Comparison of ENCODE assay signal across 7 cellular contexts in genomic region chr22:41940853-41941765, GRCh38.
A peak's percentile ranks its signal among the peaks of the same experiment; 100 is the strongest.
DNase-seq lines count a peak whose midpoint lies in the region; ATAC-seq and TF ChIP-seq lines count a peak whose summit lies in the region.

No MANE protein-coding gene starts in this region.

- H3K4me1 ChIP-seq in muscle layer of duodenum (ENCODE audit: control insufficient read depth in 1 of 2, insufficient read depth in 2 of 2, low read length in 2 of 2), result peaks cover 9 to 17% of the 10 kb centered on the region in 2 donors

- peak overlapping the region; percentile 87 for H3K27ac ChIP-seq in muscle layer of duodenum (ENCODE audit: low read length)

- TF ChIP-seq CTCF in GM13976 (IDR thresholded peaks at IDR 0.05; ENCODE audit: borderline replicate concordance, control extremely low read depth, extremely low read depth, insufficient read depth, missing control alignments) (peak; percentile 95), epithelial cell of esophagus (IDR thresholded peaks at IDR 0.05; ENCODE audit: insufficient read depth, low read depth, low read length, missing control alignments) (peak; percentile 82)

- H3K9me3 ChIP-seq in muscle layer of duodenum (ENCODE audit: control insufficient read depth in 1 of 2, low read length in 2 of 2), result no peaks in the 10 kb centered on the region

- H3K27me3 ChIP-seq in muscle layer of duodenum (ENCODE audit: low read depth, low read length), result no peaks in the 10 kb centered on the region

- in situ Hi-C loops in GM13976 (cut with MboI; ENCODE audit: low sequenced_read_pairs, unreplicated experiment), result loop anchor here (5.0 kb wide), 1 partner anchor 239 kb away; no protein-coding TSS in a partner anchor

- DNase-seq in GM13976 (ENCODE audit: low spot score) (peak; percentile 81), NOMO-1 treated with dmso at 0.1 percent for 144 hours (lab: John Stamatoyannopoulos, UW; ENCODE audit: unreplicated experiment) (peak; percentile 54), epithelial cell of esophagus (ENCODE audit: low read depth) (peak; percentile 90)
- peak; percentile 87 for DNase-seq in activated CD8-positive, alpha-beta memory T cell treated with anti-CD3 and anti-CD28 coated beads, Interleukin-2, amount 50 U/mL, for 4 hours
- peak; percentile 64 to 66 for DNase-seq in stimulated activated CD8-positive, alpha-beta memory T cell treated with anti-CD3 and anti-CD28 coated beads, Interleukin-4, amount 100 ng/mL, for 4 hours (ENCODE audit: low read depth in 2 of 2, low spot score in 1 of 2)

- H3K36me3 ChIP-seq in muscle layer of duodenum (ENCODE audit: control insufficient read depth in 1 of 2, insufficient read depth in 2 of 2, low read length in 2 of 2), result no peaks in the 10 kb centered on the region

- ATAC-seq in HG03354 (IDR thresholded peaks at IDR 0.05; ENCODE audit: poor library complexity, severe bottlenecking, unreplicated experiment), result peak; percentile 38

- H3K4me3 ChIP-seq in epithelial cell of esophagus (ENCODE audit: low read length) (no peak overlapping the region), muscle layer of duodenum (ENCODE audit: low read depth in 1 of 2, low read length in 2 of 2) (no peak overlapping the region)
